Comparison of ENCODE assay signal across 16 cellular contexts in the genomic region with DNA sequence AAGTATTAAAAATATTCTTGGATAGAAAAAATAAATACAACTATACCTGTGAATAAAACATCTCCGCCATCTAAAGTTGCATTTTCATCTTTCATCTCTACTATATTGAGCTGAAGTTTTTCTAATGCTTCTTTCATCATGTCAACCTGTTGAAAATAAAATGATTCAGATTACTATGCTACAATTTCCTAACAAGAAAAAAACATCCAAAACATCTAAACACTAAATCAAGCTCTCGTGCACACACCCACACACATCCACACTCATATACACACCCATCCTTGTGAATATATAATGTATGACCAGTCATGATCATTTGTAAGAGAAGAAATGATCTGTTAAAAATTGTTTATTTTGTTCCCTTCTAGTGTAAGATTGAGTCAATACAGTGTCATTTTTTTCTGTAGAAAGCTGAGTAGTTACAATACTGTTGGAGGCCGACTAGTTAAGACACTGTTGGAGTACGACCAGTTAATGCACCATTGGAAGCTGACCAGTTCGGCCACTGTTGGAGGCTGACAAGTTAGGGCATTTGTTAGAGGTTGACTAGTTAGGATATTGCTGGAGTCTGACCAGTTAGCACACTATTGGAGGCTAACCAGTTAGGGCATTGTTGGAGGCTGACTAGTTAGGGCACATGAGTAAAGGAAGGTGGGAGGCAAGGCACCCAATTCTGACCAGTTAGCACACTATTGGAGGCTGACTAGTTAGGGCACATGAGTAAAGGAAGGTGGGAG.
DNase-seq lines count a peak whose midpoint lies in the region; ATAC-seq and TF ChIP-seq lines count a peak whose summit lies in the region.
"Had no signal": no experiment of that assay in that cellular context is flagged by ENCODE, and none has a peak within 500 bp of the region (broad histone marks: within the 10 kb centered on the region; RNA-seq: fewer than 3 reads in every experiment).

No MANE protein-coding gene starts in this region.

- H3K4me2 ChIP-seq in SK-N-SH (0 out of 2 replicates have a peak overlapping the region, but pooled peaks have one; percentile 7), skeletal muscle satellite cell (ENCODE audit: low read length) (peak overlapping the region; percentile 65)
- H3K4me2 ChIP-seq: BLaER1 treated with 17β-estradiol and CSF1 and Interleukin-3, amounts not matched to agents 10 nM and 100 nM had no signal

- no peak for TF ChIP-seq EP300 in SK-N-SH (IDR thresholded peaks at IDR 0.05; ENCODE audit: borderline replicate concordance in 1 of 2, low read depth in 1 of 2, low read length in 1 of 2)

- H3K4me3 ChIP-seq in SK-N-SH (ENCODE audit: low read depth in 2 of 2, low read length in 1 of 2) (no peak overlapping the region), MG63 (no peak overlapping the region), skeletal muscle satellite cell (ENCODE audit: low read length) (no peak overlapping the region), brain microvascular endothelial cell (ENCODE audit: low read depth, low read length) (no peak overlapping the region)
- H3K4me3 ChIP-seq: BLaER1 treated with 17β-estradiol and CSF1 and Interleukin-3, amounts not matched to agents 10 nM and 100 nM had no signal

- peaks cover 51% of the 10 kb centered on the region for H3F3A ChIP-seq in SK-N-SH (replicated peaks; ENCODE audit: insufficient read depth)

- no peak overlapping the region for H2AFZ ChIP-seq in SK-N-SH (ENCODE audit: low read depth)

- TF ChIP-seq RAD21 in SK-N-SH (IDR thresholded peaks at IDR 0.05; ENCODE audit: low read length), result no peak

- no peaks in the 10 kb centered on the region for H4K20me1 ChIP-seq in SK-N-SH (ENCODE audit: insufficient read depth)
- H4K20me1 ChIP-seq: BLaER1 treated with 17β-estradiol and CSF1 and Interleukin-3, amounts not matched to agents 10 nM and 100 nM had no signal

- H3K79me2 ChIP-seq in SK-N-SH (ENCODE audit: insufficient read depth), result peaks cover 100% of the 10 kb centered on the region

- H3K27me3 Mint-ChIP-seq in chondrocyte (ENCODE audit: low read depth), result no peaks in the 10 kb centered on the region
- no peaks in the 10 kb centered on the region for H3K27me3 Mint-ChIP-seq in progenitor cell of endocrine pancreas

- peaks cover 17 to 34% of the 10 kb centered on the region in 2 experiments for H3K36me3 ChIP-seq in SK-N-SH (replicated peaks in 1 of 2; ENCODE audit: control insufficient read depth in 1 of 2, insufficient read depth in 2 of 2, low read length in 1 of 2)
- peaks cover 4% of the 10 kb centered on the region; the same call in 1 of the 2 replicates for H3K36me3 ChIP-seq in MG63
- peaks cover 18% of the 10 kb centered on the region for H3K36me3 ChIP-seq in skeletal muscle satellite cell (ENCODE audit: insufficient read depth, low read length)
- H3K36me3 ChIP-seq in brain microvascular endothelial cell (replicated peaks), result peaks cover 3% of the 10 kb centered on the region
- H3K36me3 ChIP-seq: BLaER1 treated with 17β-estradiol and CSF1 and Interleukin-3, amounts not matched to agents 10 nM and 100 nM had no signal

- no peaks in the 10 kb centered on the region for H3K9me3 Mint-ChIP-seq in chondrocyte (ENCODE audit: low read depth)
- no peaks in the 10 kb centered on the region for H3K9me3 Mint-ChIP-seq in progenitor cell of endocrine pancreas (ENCODE audit: low read depth)

- peaks cover 16 to 88% of the 10 kb centered on the region in 2 experiments; a peak in 3 of 4 replicates for H3K4me1 ChIP-seq in SK-N-SH (ENCODE audit: control insufficient read depth in 1 of 2, insufficient read depth in 2 of 2, low read depth in 1 of 2, low read length in 1 of 2)
- H3K4me1 ChIP-seq in skeletal muscle satellite cell (ENCODE audit: control insufficient read depth, insufficient read depth, low read length), result peaks cover 48% of the 10 kb centered on the region

- TF ChIP-seq CTCF in SK-N-SH (IDR thresholded peaks at IDR 0.05) (no peak), chondrocyte (IDR thresholded peaks at IDR 0.05) (no peak), progenitor cell of endocrine pancreas (IDR thresholded peaks at IDR 0.05; ENCODE audit: unreplicated experiment) (no peak), brain microvascular endothelial cell (IDR thresholded peaks at IDR 0.05; ENCODE audit: low read depth, low read length, missing control alignments) (no peak)

- in situ Hi-C loops in brain microvascular endothelial cell (cut with HindIII; ENCODE audit: low pct_ligation_motif_present, low sequenced_read_pairs), result no loop called here

- H3K27ac ChIP-seq in SK-N-SH (ENCODE audit: low read depth in 2 of 2, low read length in 1 of 2), result peak overlapping the region in 1 of 2 experiments; percentile 93; a peak in 2 of 4 replicates
- H3K27ac ChIP-seq in brain microvascular endothelial cell, result no peak overlapping the region
- H3K27ac ChIP-seq: 22Rv1; BLaER1 treated with 17β-estradiol and CSF1 and Interleukin-3, amounts not matched to agents 10 nM and 100 nM had no signal

- 92% methylated on average over 5 of the region's 5 CpGs for WGBS in SK-N-SH (ENCODE audit: low lambda C conversion rate)

- no peaks in the 10 kb centered on the region for H3K27me3 ChIP-seq in SK-N-SH (ENCODE audit: insufficient read depth)
- no peaks in the 10 kb centered on the region for H3K27me3 ChIP-seq in MG63
- no peaks in the 10 kb centered on the region for H3K27me3 ChIP-seq in skeletal muscle satellite cell (ENCODE audit: control insufficient read depth, insufficient read depth, low read length)
- no peaks in the 10 kb centered on the region for H3K27me3 ChIP-seq in brain microvascular endothelial cell (replicated peaks)
- H3K27me3 ChIP-seq: BLaER1 treated with 17β-estradiol and CSF1 and Interleukin-3, amounts not matched to agents 10 nM and 100 nM had no signal

- peak overlapping the region; percentile 79 for H3K27ac Mint-ChIP-seq in chondrocyte (ENCODE audit: unreplicated experiment)
- no peak overlapping the region for H3K27ac Mint-ChIP-seq in progenitor cell of endocrine pancreas

- no peak for DNase-seq in SK-N-SH
- peak; percentile 57 for DNase-seq in MG63
- no peak for DNase-seq in chondrocyte (ENCODE audit: low spot score)
- DNase-seq in progenitor cell of endocrine pancreas (ENCODE audit: low spot score, unreplicated experiment), result no peak
- DNase-seq in activated effector memory CD4-positive, alpha-beta T cell treated with Interleukin-2 at 50 U/mL for 16 hours, result no peak
- DNase-seq in brain microvascular endothelial cell, result no peak
- DNase-seq: DMS153, GOT3, MV-4-11, NCI-H1436 treated with DMSO at 0.1 percent for 48 hours, NCI-H2081, NCI-H526 had no signal

- H3K4me3 Mint-ChIP-seq in chondrocyte (ENCODE audit: unreplicated experiment), result no peak overlapping the region
- H3K4me3 Mint-ChIP-seq in progenitor cell of endocrine pancreas (ENCODE audit: low read depth), result no peak overlapping the region

- peaks cover 87% of the 10 kb centered on the region for H3K4me1 Mint-ChIP-seq in chondrocyte (ENCODE audit: low read depth)
- peaks cover 3% of the 10 kb centered on the region for H3K4me1 Mint-ChIP-seq in progenitor cell of endocrine pancreas (ENCODE audit: low read depth)

- CTCF ChIA-PET in SK-N-SH (lab: Yijun Ruan, JAX), result no interaction called here

- POLR2A ChIA-PET in SK-N-SH (lab: Yijun Ruan, JAX), result no interaction called here

- H3K9me3 ChIP-seq in SK-N-SH, result no peaks in the 10 kb centered on the region
- no peaks in the 10 kb centered on the region for H3K9me3 ChIP-seq in MG63
- H3K9me3 ChIP-seq in skeletal muscle satellite cell (replicated peaks; ENCODE audit: low read length), result no peaks in the 10 kb centered on the region
- H3K9me3 ChIP-seq: BLaER1 treated with 17β-estradiol and CSF1 and Interleukin-3, amounts not matched to agents 10 nM and 100 nM had no signal

- H3K9ac ChIP-seq in SK-N-SH (no peak overlapping the region), skeletal muscle satellite cell (ENCODE audit: low read depth, low read length) (peak overlapping the region; percentile 76)
- H3K9ac ChIP-seq: BLaER1 treated with 17β-estradiol and CSF1 and Interleukin-3, amounts not matched to agents 10 nM and 100 nM had no signal

- ATAC-seq in SK-N-SH treated with all-trans-retinoic acid at 6 μM for 48 hours, result no peak; the same call in 2 of the 3 replicates

- H3K36me3 Mint-ChIP-seq in chondrocyte (ENCODE audit: low read depth), result peaks cover 3% of the 10 kb centered on the region
- peaks cover 2% of the 10 kb centered on the region for H3K36me3 Mint-ChIP-seq in progenitor cell of endocrine pancreas (ENCODE audit: insufficient read depth)

- no peaks in the 10 kb centered on the region for H3K9me2 ChIP-seq in SK-N-SH

TF ChIP-seq in SK-N-SH, 30 proteins besides CTCF, POLR2A, EP300 and RAD21:
- no peak for TF ChIP-seq NFIC (IDR thresholded peaks at IDR 0.05; ENCODE audit: borderline replicate concordance)
- no peak for TF ChIP-seq CHD2 (IDR thresholded peaks at IDR 0.05; ENCODE audit: low read length, partially characterized antibody)
- no peak for TF ChIP-seq JUND (IDR thresholded peaks at IDR 0.05)
- TF ChIP-seq GATA2 (CRISPR knock-in tag; IDR thresholded peaks at IDR 0.05), result no peak
- TF ChIP-seq, protein P1, sequence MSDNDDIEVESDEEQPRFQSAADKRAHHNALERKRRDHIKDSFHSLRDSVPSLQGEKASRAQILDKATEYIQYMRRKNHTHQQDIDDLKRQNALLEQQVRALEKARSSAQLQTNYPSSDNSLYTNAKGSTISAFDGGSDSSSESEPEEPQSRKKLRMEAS (IDR thresholded peaks at IDR 0.05; ENCODE audit: low read depth), result no peak
- no peak for TF ChIP-seq FOXM1 (IDR thresholded peaks at IDR 0.05; ENCODE audit: low read depth)
TF ChIP-seq in SK-N-SH: peak in this region for 0.

TF ChIP-seq in SK-N-SH treated with all-trans-retinoic acid at 6 μM for 48 hours, 23 proteins besides CTCF, POLR2A, EP300 and RAD21 (continues in another document):
- TF ChIP-seq ISL1 (CRISPR knock-in tag; IDR thresholded peaks at IDR 0.05) (no peak), ZFP30 (CRISPR knock-in tag; IDR thresholded peaks at IDR 0.05) (no peak), PATZ1 (CRISPR knock-in tag; IDR thresholded peaks at IDR 0.05; ENCODE audit: borderline replicate concordance) (no peak), CSDC2 (CRISPR knock-in tag; IDR thresholded peaks at IDR 0.05) (no peak), ZNF565 (CRISPR knock-in tag; conservative IDR thresholded peaks at IDR 0.05; ENCODE audit: low read depth) (no peak), BACH2 (CRISPR knock-in tag; IDR thresholded peaks at IDR 0.05; ENCODE audit: borderline replicate concordance) (no peak)
